In the genomic region with DNA sequence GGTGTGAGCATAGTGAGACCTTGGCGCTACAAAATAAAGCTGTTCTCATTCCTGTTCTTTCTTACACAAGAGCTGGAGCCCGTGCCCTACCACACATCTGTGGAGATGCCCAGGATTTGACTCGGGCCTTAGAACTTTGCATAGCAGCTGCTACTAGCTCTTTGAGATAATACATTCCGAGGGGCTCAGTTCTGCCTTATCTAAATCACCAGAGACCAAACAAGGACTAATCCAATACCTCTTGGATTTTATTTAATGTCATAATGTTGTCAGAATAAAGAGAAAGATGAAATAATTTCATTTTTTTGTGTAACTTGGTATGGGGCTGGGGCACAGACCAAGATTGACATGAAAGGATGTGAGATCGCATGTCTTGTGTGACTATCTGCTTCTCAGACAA, we compare ENCODE assay signal across 12 cellular contexts. TPM values are rescaled to one million over a fixed set of nuclear protein-coding genes. Genes with fewer than 3 reads are reported as not detected.
DNase-seq lines count a peak whose midpoint lies in the region; ATAC-seq, FAIRE-seq and TF ChIP-seq lines count a peak whose summit lies in the region.
"Had no signal": no experiment of that assay in that cellular context is flagged by ENCODE, and none has a peak within 500 bp of the region (broad histone marks: within the 10 kb centered on the region; RNA-seq: fewer than 3 reads in every experiment).

No MANE protein-coding gene starts in this region.

- H3K4me2 ChIP-seq in K562 (ENCODE audit: insufficient read depth, low read length), result peak overlapping the region; percentile 27

- H3K9ac ChIP-seq in K562 (ENCODE audit: insufficient read depth in 1 of 2, low read depth in 2 of 2, low read length in 2 of 2) (no peak overlapping the region), skeletal muscle tissue (ENCODE audit: low read depth in 1 of 3, low read length in 3 of 3) (no peak overlapping the region)

- no peak for ATAC-seq in activated CD4-positive, alpha-beta T cell treated with anti-CD3 and anti-CD28 coated beads for 36 hours
- peak; percentile 8; the same call in 2 of the 3 replicates for ATAC-seq in K562
- ATAC-seq in GM21515 (IDR thresholded peaks at IDR 0.05; ENCODE audit: unreplicated experiment), result no peak
- ATAC-seq in HG03378 (IDR thresholded peaks at IDR 0.05; ENCODE audit: unreplicated experiment), result no peak

- no peaks in the 10 kb centered on the region for H3K27me3 ChIP-seq in K562 (ENCODE audit: control insufficient read depth in 2 of 2, insufficient read depth in 2 of 2, low read length in 2 of 2)
- H3K27me3 ChIP-seq in skeletal muscle tissue (ENCODE audit: control insufficient read depth in 3 of 3, insufficient read depth in 3 of 3, low read length in 3 of 3), result no peaks in the 10 kb centered on the region
- H3K27me3 ChIP-seq: right lobe of liver, thyroid gland had no signal

- peak overlapping the region; percentile 90 for H3K27ac Mint-ChIP-seq in activated CD4-positive, alpha-beta T cell treated with anti-CD3 and anti-CD28 coated beads for 36 hours

- CTCF ChIA-PET in activated CD4-positive, alpha-beta T cell treated with anti-CD3 and anti-CD28 coated beads for 36 hours (lab: Charles Lee), result interaction anchor here (0.7 kb wide), 2 partner anchors 40 to 134 kb away, joined by 3 to 4 read pairs; a partner anchor contains a TSS
- CTCF ChIA-PET in K562 (lab: Yijun Ruan, JAX; ENCODE audit: low intra/inter-chr PET ratio), result no interaction called here

- no peaks in the 10 kb centered on the region for H3K9me1 ChIP-seq in K562 (ENCODE audit: control insufficient read depth, insufficient read depth, low read length)

- TF ChIP-seq RAD21 in K562 (CRISPR knock-in tag; conservative IDR thresholded peaks at IDR 0.05 in 1 of 2, IDR thresholded peaks at IDR 0.05 in 1 of 2), result no peak

- WGBS in K562 (ENCODE audit: insufficient coverage, low coverage, missing lambda C conversion rate), result 15% methylated on average over 5 of the region's 5 CpGs

- no peaks in the 10 kb centered on the region for H3K27me3 Mint-ChIP-seq in activated CD4-positive, alpha-beta T cell treated with anti-CD3 and anti-CD28 coated beads for 36 hours

- H3K4me1 ChIP-seq in K562 (replicated peaks in 1 of 2; ENCODE audit: control insufficient read depth in 2 of 2, insufficient read depth in 2 of 2, low read length in 2 of 2) (peaks cover 13 to 44% of the 10 kb centered on the region in 2 experiments; a peak in 4 of 5 replicates), skeletal muscle tissue (ENCODE audit: control insufficient read depth in 3 of 3, insufficient read depth in 3 of 3, low read length in 3 of 3) (peaks cover 0 to 3% (median 0%) of the 10 kb centered on the region in 3 donors)

- H3K4me3 ChIP-seq in K562 (no peak overlapping the region), skeletal muscle tissue (ENCODE audit: low read length in 3 of 3) (no peak overlapping the region)
- H3K4me3 ChIP-seq: right lobe of liver, thyroid gland had no signal

- peaks cover 5% of the 10 kb centered on the region; the same call in 1 of the 2 replicates for H4K20me1 ChIP-seq in K562 (replicated peaks; ENCODE audit: control insufficient read depth, insufficient read depth, low read length)

- no peak for DNase-seq in activated CD4-positive, alpha-beta T cell treated with anti-CD3 and anti-CD28 coated beads for 36 hours
- DNase-seq in activated CD4-positive, alpha-beta T cell treated with anti-CD3 and anti-CD28 coated beads, Interleukin-2, amount 50 U/mL, for 1 hour, result no peak
- DNase-seq in K562 (ENCODE audit: extremely low read depth in 1 of 4, low spot score in 3 of 4), result no peak
- no peak for DNase-seq in GM13977 (ENCODE audit: low spot score)
- DNase-seq: H7; NK-92 treated with Interleukin-12 subunit alpha and Interleukin-12 subunit beta, amount 100 ng/mL, for 24 hours had no signal

- TF ChIP-seq CTCF in K562 (IDR thresholded peaks at IDR 0.05 in 2 of 3, conservative IDR thresholded peaks at IDR 0.05 in 1 of 3; ENCODE audit: insufficient read depth in 2 of 3, low read depth in 1 of 3, low read length in 3 of 3), result no peak
- TF ChIP-seq CTCF in GM13977 (IDR thresholded peaks at IDR 0.05; ENCODE audit: extremely low read depth, insufficient read depth, missing control alignments), result no peak

- peak overlapping the region; percentile 54 for H3K27ac ChIP-seq in KOPT-K1 (ENCODE audit: low read depth, low read length, poor library complexity, severe bottlenecking)
- H3K27ac ChIP-seq in K562 (ENCODE audit: extremely low read depth, low read depth, low read length), result peak overlapping the region; percentile 46; the same call in 1 of the 3 replicates
- peak overlapping the region; percentile 6 for H3K27ac ChIP-seq in skeletal muscle tissue (ENCODE audit: low read depth, low read length)

- FAIRE-seq in K562 (lab: Jason Lieb, UNC), result peak; percentile 55

- intact Hi-C loops in activated CD4-positive, alpha-beta T cell treated with anti-CD3 and anti-CD28 coated beads for 36 hours (cut with DNase I, micrococcal nuclease), result loop anchor here in 1 of 2 experiments (2.0 kb wide), 1 partner anchor 14 kb away; no protein-coding TSS in a partner anchor
- intact Hi-C loops in K562 (cut with micrococcal nuclease), result no loop called here

- BruUV-seq in K562 (replicated peaks; lab: Mats Ljungman, UMichigan), result no TSS peak

- no peak for TF ChIP-seq EP300 in K562 (IDR thresholded peaks at IDR 0.05; ENCODE audit: low read length)

- peaks cover 76% of the 10 kb centered on the region for H3K4me1 Mint-ChIP-seq in activated CD4-positive, alpha-beta T cell treated with anti-CD3 and anti-CD28 coated beads for 36 hours

- no peaks in the 10 kb centered on the region for H3K9me3 ChIP-seq in KOPT-K1 (ENCODE audit: insufficient read depth, low read length, poor library complexity, severe bottlenecking)
- H3K9me3 ChIP-seq in K562 (replicated peaks; ENCODE audit: control insufficient read depth, insufficient read depth, low read depth, low read length), result no peaks in the 10 kb centered on the region
- H3K9me3 ChIP-seq in skeletal muscle tissue (ENCODE audit: control insufficient read depth in 3 of 3, low read length in 3 of 3), result no peaks in the 10 kb centered on the region
- H3K9me3 ChIP-seq: right lobe of liver, thyroid gland had no signal

- H3K36me3 ChIP-seq in KOPT-K1 (ENCODE audit: insufficient read depth, low read length) (peaks cover 78% of the 10 kb centered on the region), K562 (ENCODE audit: control insufficient read depth, insufficient read depth, low read length) (peaks cover 70% of the 10 kb centered on the region), skeletal muscle tissue (ENCODE audit: control insufficient read depth in 3 of 3, insufficient read depth in 3 of 3, low read length in 3 of 3) (peaks cover 2 to 21% (median 12%) of the 10 kb centered on the region in 3 donors)

- H3K9me3 Mint-ChIP-seq in activated CD4-positive, alpha-beta T cell treated with anti-CD3 and anti-CD28 coated beads for 36 hours (ENCODE audit: low read depth), result no peaks in the 10 kb centered on the region

- TF ChIP-seq POLR2A in K562 (conservative IDR thresholded peaks at IDR 0.05), result no peak

- H2AFZ ChIP-seq in K562 (ENCODE audit: low read depth, low read length), result no peak overlapping the region

- POLR2A ChIA-PET in activated CD4-positive, alpha-beta T cell treated with anti-CD3 and anti-CD28 coated beads for 36 hours (lab: Charles Lee), result interaction anchor here (0.6 to 2.3 kb wide), 5 partner anchors 9 to 133 kb away, joined by 3 to 8 read pairs (median 5); a partner anchor contains a TSS
- POLR2A ChIA-PET in K562 (lab: Yijun Ruan, JAX), result interaction anchor here (0.8 to 3.2 kb wide), 4 partner anchors 10 to 149 kb away, joined by 3 to 13 read pairs (median 4); a partner anchor contains a TSS

- peaks cover 72% of the 10 kb centered on the region for H3K36me3 Mint-ChIP-seq in activated CD4-positive, alpha-beta T cell treated with anti-CD3 and anti-CD28 coated beads for 36 hours (ENCODE audit: low read depth)

- peaks cover 19% of the 10 kb centered on the region for H3K79me2 ChIP-seq in K562 (ENCODE audit: control insufficient read depth, insufficient read depth, low read length)

- in situ Hi-C loops in K562 (cut with MboI) (no loop called here), GM13977 (cut with MboI; ENCODE audit: low pct_unique_long_range_greater_than_20kb, low sequenced_read_pairs, unreplicated experiment) (no loop called here)

- H3K4me3 Mint-ChIP-seq in activated CD4-positive, alpha-beta T cell treated with anti-CD3 and anti-CD28 coated beads for 36 hours, result no peak overlapping the region

RNA-seq across cellular contexts. Expression of a gene that starts 7.6 kb away (rescaled TPM):
- total RNA-seq in activated CD4-positive, alpha-beta T cell treated with anti-CD3 and anti-CD28 coated beads for 36 hours, result 100 to 1,000 TPM; 160 to 164 TPM
- total RNA-seq in K562 (2011; cell fraction: chromatin; rRNA removed; ENCODE audit: low replicate concordance), result 112 and 115 TPM in 2 replicates
- total RNA-seq in K562 (2011; cell fraction: nucleolus; rRNA removed), result 90.6 and 93.6 TPM in 2 replicates
- total RNA-seq in K562 (2011; cell fraction: nucleoplasm; rRNA removed), result 115 and 131 TPM in 2 replicates
- total RNA-seq in K562 (2014; rRNA removed) (92.5 and 119 TPM in 2 replicates), K562 (2014; rRNA removed; fragmentation: Illumina TruSeq; extraction: Trizol) (163 and 170 TPM in 2 replicates), K562 (2015; rRNA removed; fragmentation: Illumina TruSeq; extraction: Trizol) (141 and 144 TPM in 2 replicates), K562 (2021) (119 and 130 TPM in 2 replicates), skeletal muscle tissue (13.6 TPM)
- polyA plus RNA-seq in K562 (2011; rRNA removed) (252 and 288 TPM in 2 replicates), K562 (2014; fragmentation: Illumina TruSeq; extraction: Trizol) (198 and 208 TPM in 2 replicates), K562 (2014; fragmentation: Nextera tagmentation; extraction: Ambion mirVana) (100 to 1,000 TPM in 1 of 2 experiments, 10 to 100 TPM in 1; 96.2 to 137 TPM), K562 (2014; rRNA removed) (134 and 143 TPM in 2 replicates)
- 200 and 236 TPM in 2 replicates for polyA plus RNA-seq in K562 (2011; cell fraction: cytosol; rRNA removed)
- 141 and 192 TPM in 2 replicates for polyA plus RNA-seq in K562 (2011; cell fraction: nucleus; rRNA removed)
- 88.6 and 90.8 TPM in 2 replicates for polyA plus RNA-seq in K562 (2012)
- polyA minus RNA-seq in K562 (2011; rRNA and poly(A)+ RNA removed), result 135 and 159 TPM in 2 replicates
- polyA minus RNA-seq in K562 (2011; cell fraction: cytosol; rRNA and poly(A)+ RNA removed), result 92.7 and 94.6 TPM in 2 replicates
- 36.8 and 65.8 TPM in 2 replicates for polyA minus RNA-seq in K562 (2011; cell fraction: nucleus; rRNA and poly(A)+ RNA removed)

RNA-seq across cellular contexts. Expression of a gene that starts 15.6 kb away (rescaled TPM):
- total RNA-seq in activated CD4-positive, alpha-beta T cell treated with anti-CD3 and anti-CD28 coated beads for 36 hours, result 10 to 100 TPM; 24.2 to 24.7 TPM
- total RNA-seq in K562 (2011; cell fraction: chromatin; rRNA removed; ENCODE audit: low replicate concordance), result 39.4 and 59.8 TPM in 2 replicates
- total RNA-seq in K562 (2011; cell fraction: nucleolus; rRNA removed), result 44.1 and 49.7 TPM in 2 replicates
- total RNA-seq in K562 (2011; cell fraction: nucleoplasm; rRNA removed), result 51.0 and 52.4 TPM in 2 replicates
- 10.3 and 10.9 TPM in 2 replicates for total RNA-seq in K562 (2014; rRNA removed)
- 8.6 and 10.2 TPM in 2 replicates for total RNA-seq in K562 (2014; rRNA removed; fragmentation: Illumina TruSeq; extraction: Trizol)
- total RNA-seq in K562 (2015; rRNA removed; fragmentation: Illumina TruSeq; extraction: Trizol), result 10.7 and 11.7 TPM in 2 replicates
- 15.1 and 20.9 TPM in 2 replicates for total RNA-seq in K562 (2021)
- 17.7 and 30.2 TPM in 2 replicates for polyA plus RNA-seq in K562 (2011; rRNA removed)
- 20.6 and 21.5 TPM in 2 replicates for polyA plus RNA-seq in K562 (2011; cell fraction: cytosol; rRNA removed)
- polyA plus RNA-seq in K562 (2011; cell fraction: nucleus; rRNA removed), result 95.5 and 114 TPM in 2 replicates
- polyA plus RNA-seq in K562 (2012), result 14.4 and 21.9 TPM in 2 replicates
- polyA plus RNA-seq in K562 (2014; fragmentation: Illumina TruSeq; extraction: Trizol), result 14.9 and 16.6 TPM in 2 replicates
- 1 to 10 TPM; 5.3 to 7.4 TPM for polyA plus RNA-seq in K562 (2014; fragmentation: Nextera tagmentation; extraction: Ambion mirVana)
- polyA plus RNA-seq in K562 (2014; rRNA removed), result 16.0 and 18.9 TPM in 2 replicates
- 9.1 and 12.0 TPM in 2 replicates for polyA minus RNA-seq in K562 (2011; rRNA and poly(A)+ RNA removed)
- 4.4 and 6.0 TPM in 2 replicates for polyA minus RNA-seq in K562 (2011; cell fraction: cytosol; rRNA and poly(A)+ RNA removed)
- polyA minus RNA-seq in K562 (2011; cell fraction: nucleus; rRNA and poly(A)+ RNA removed), result 15.5 and 27.3 TPM in 2 replicates
- total RNA-seq in skeletal muscle tissue, result 13.0 TPM

RNA-seq across cellular contexts. Expression of a gene that starts 21.8 kb away (rescaled TPM):
- total RNA-seq in activated CD4-positive, alpha-beta T cell treated with anti-CD3 and anti-CD28 coated beads for 36 hours, result 100 to 1,000 TPM; 216 to 257 TPM
- 34.9 and 40.9 TPM in 2 replicates for total RNA-seq in K562 (2011; cell fraction: chromatin; rRNA removed; ENCODE audit: low replicate concordance)
- total RNA-seq in K562 (2011; cell fraction: nucleolus; rRNA removed), result 31.0 and 33.6 TPM in 2 replicates
- 40.3 and 47.9 TPM in 2 replicates for total RNA-seq in K562 (2011; cell fraction: nucleoplasm; rRNA removed)
- 157 and 188 TPM in 2 replicates for total RNA-seq in K562 (2014; rRNA removed)
- 49.5 and 50.2 TPM in 2 replicates for total RNA-seq in K562 (2014; rRNA removed; fragmentation: Illumina TruSeq; extraction: Trizol)
- total RNA-seq in K562 (2015; rRNA removed; fragmentation: Illumina TruSeq; extraction: Trizol), result 54.8 and 63.8 TPM in 2 replicates
- 142 and 143 TPM in 2 replicates for total RNA-seq in K562 (2021)
- 224 and 225 TPM in 2 replicates for polyA plus RNA-seq in K562 (2011; rRNA removed)
- polyA plus RNA-seq in K562 (2011; cell fraction: cytosol; rRNA removed), result 321 and 341 TPM in 2 replicates
- 175 and 219 TPM in 2 replicates for polyA plus RNA-seq in K562 (2011; cell fraction: nucleus; rRNA removed)
- polyA plus RNA-seq in K562 (2012), result 161 and 174 TPM in 2 replicates
- polyA plus RNA-seq in K562 (2014; fragmentation: Illumina TruSeq; extraction: Trizol), result 212 and 274 TPM in 2 replicates
- polyA plus RNA-seq in K562 (2014; fragmentation: Nextera tagmentation; extraction: Ambion mirVana), result 100 to 1,000 TPM; 158 to 234 TPM
- polyA plus RNA-seq in K562 (2014; rRNA removed), result 218 and 222 TPM in 2 replicates
- polyA minus RNA-seq in K562 (2011; rRNA and poly(A)+ RNA removed), result 141 and 166 TPM in 2 replicates
- 59.7 and 65.9 TPM in 2 replicates for polyA minus RNA-seq in K562 (2011; cell fraction: cytosol; rRNA and poly(A)+ RNA removed)
- polyA minus RNA-seq in K562 (2011; cell fraction: nucleus; rRNA and poly(A)+ RNA removed), result 14.0 and 29.0 TPM in 2 replicates
- total RNA-seq in skeletal muscle tissue, result 64.2 TPM

RNA-seq across cellular contexts. Expression of a gene that starts 22.2 kb away (rescaled TPM):
- 10 to 100 TPM; 46.2 to 47.5 TPM for total RNA-seq in activated CD4-positive, alpha-beta T cell treated with anti-CD3 and anti-CD28 coated beads for 36 hours
- 124 and 166 TPM in 2 replicates for total RNA-seq in K562 (2011; cell fraction: chromatin; rRNA removed; ENCODE audit: low replicate concordance)
- 148 and 154 TPM in 2 replicates for total RNA-seq in K562 (2011; cell fraction: nucleolus; rRNA removed)
- total RNA-seq in K562 (2011; cell fraction: nucleoplasm; rRNA removed), result 122 and 133 TPM in 2 replicates
- total RNA-seq in K562 (2014; rRNA removed) (47.8 and 48.9 TPM in 2 replicates), K562 (2014; rRNA removed; fragmentation: Illumina TruSeq; extraction: Trizol) (35.6 and 36.9 TPM in 2 replicates), K562 (2015; rRNA removed; fragmentation: Illumina TruSeq; extraction: Trizol) (42.3 and 44.1 TPM in 2 replicates), K562 (2021) (31.4 and 39.1 TPM in 2 replicates), skeletal muscle tissue (26.6 TPM)
- polyA plus RNA-seq in K562 (2011; rRNA removed) (49.3 and 65.2 TPM in 2 replicates), K562 (2014; fragmentation: Illumina TruSeq; extraction: Trizol) (31.4 and 36.4 TPM in 2 replicates), K562 (2014; fragmentation: Nextera tagmentation; extraction: Ambion mirVana) (10 to 100 TPM; 32.1 to 59.2 TPM), K562 (2014; rRNA removed) (51.1 and 61.1 TPM in 2 replicates)
- polyA plus RNA-seq in K562 (2011; cell fraction: cytosol; rRNA removed), result 108 and 117 TPM in 2 replicates
- polyA plus RNA-seq in K562 (2011; cell fraction: nucleus; rRNA removed), result 143 and 149 TPM in 2 replicates
- 37.0 and 40.1 TPM in 2 replicates for polyA plus RNA-seq in K562 (2012)
- polyA minus RNA-seq in K562 (2011; rRNA and poly(A)+ RNA removed), result 73.0 and 76.7 TPM in 2 replicates
- polyA minus RNA-seq in K562 (2011; cell fraction: cytosol; rRNA and poly(A)+ RNA removed), result 25.3 and 34.6 TPM in 2 replicates
- polyA minus RNA-seq in K562 (2011; cell fraction: nucleus; rRNA and poly(A)+ RNA removed), result 63.1 and 78.1 TPM in 2 replicates

RNA-seq across cellular contexts. Expression of a gene that starts 28.5 kb away (rescaled TPM):
- under 1 TPM; 0.16 to 0.56 TPM for total RNA-seq in activated CD4-positive, alpha-beta T cell treated with anti-CD3 and anti-CD28 coated beads for 36 hours
- total RNA-seq in K562 (2011; cell fraction: chromatin; rRNA removed; ENCODE audit: low replicate concordance), result not detected in 2 replicates
- total RNA-seq in K562 (2011; cell fraction: nucleolus; rRNA removed), result not detected in 2 replicates
- not detected in 2 replicates for total RNA-seq in K562 (2011; cell fraction: nucleoplasm; rRNA removed)
- total RNA-seq in K562 (2014; rRNA removed), result not detected in 2 replicates
- total RNA-seq in K562 (2014; rRNA removed; fragmentation: Illumina TruSeq; extraction: Trizol), result not detected in 2 replicates
- 0.25 TPM in 1 of 2 replicates, not detected in the other for total RNA-seq in K562 (2015; rRNA removed; fragmentation: Illumina TruSeq; extraction: Trizol)
- 1.9 and 2.3 TPM in 2 replicates for total RNA-seq in K562 (2021)
- not detected in 2 replicates for polyA plus RNA-seq in K562 (2011; rRNA removed)
- not detected in 2 replicates for polyA plus RNA-seq in K562 (2011; cell fraction: cytosol; rRNA removed)
- not detected in 2 replicates for polyA plus RNA-seq in K562 (2011; cell fraction: nucleus; rRNA removed)
- 0.17 and 0.28 TPM in 2 replicates for polyA plus RNA-seq in K562 (2012)
- not detected in 2 replicates for polyA plus RNA-seq in K562 (2014; fragmentation: Illumina TruSeq; extraction: Trizol)
- polyA plus RNA-seq in K562 (2014; fragmentation: Nextera tagmentation; extraction: Ambion mirVana), result not detected
- polyA plus RNA-seq in K562 (2014; rRNA removed), result not detected in 2 replicates
- polyA minus RNA-seq in K562 (2011; rRNA and poly(A)+ RNA removed), result not detected in 2 replicates
- 0.76 TPM in 1 of 2 replicates, not detected in the other for polyA minus RNA-seq in K562 (2011; cell fraction: cytosol; rRNA and poly(A)+ RNA removed)
- not detected in 2 replicates for polyA minus RNA-seq in K562 (2011; cell fraction: nucleus; rRNA and poly(A)+ RNA removed)
- total RNA-seq in skeletal muscle tissue, result not detected
- total RNA-seq: H7, thyroid gland had no signal
